16 cellular contexts compared by ENCODE assay signal in genomic region chr6:21111399-21111725, GRCh38.
A peak's percentile ranks its signal among the peaks of the same experiment; 100 is the strongest.
DNase-seq lines count a peak whose midpoint lies in the region; ATAC-seq and TF ChIP-seq lines count a peak whose summit lies in the region.
"Had no signal": no experiment of that assay in that cellular context is flagged by ENCODE, and none has a peak within 500 bp of the region (broad histone marks: within the 10 kb centered on the region; RNA-seq: fewer than 3 reads in every experiment).

No MANE protein-coding gene starts in this region.

- peaks cover 19% of the 10 kb centered on the region for H3K4me1 Mint-ChIP-seq in Caco-2 (ENCODE audit: low read depth, unreplicated experiment)

- no peaks in the 10 kb centered on the region for H3K27me3 Mint-ChIP-seq in Caco-2 (ENCODE audit: insufficient read depth, unreplicated experiment)
- H3K27me3 Mint-ChIP-seq: activated naive CD8-positive, alpha-beta T cell; IgD-negative memory B cell; stimulated activated naive CD8-positive, alpha-beta T cell treated with anti-CD3 and anti-CD28 coated beads, Interleukin-15, Interleukin-2, amounts not matched to agents 100 ng/mL and 50 ng/mL, for 24 hours had no signal

- no peak overlapping the region for H2AFZ ChIP-seq in Karpas-422 (ENCODE audit: low read length)

- no peaks in the 10 kb centered on the region for H3K9me3 Mint-ChIP-seq in Caco-2 (ENCODE audit: unreplicated experiment)
- H3K9me3 Mint-ChIP-seq: IgD-negative memory B cell; stimulated activated naive CD8-positive, alpha-beta T cell treated with anti-CD3 and anti-CD28 coated beads, Interleukin-15, Interleukin-2, amounts not matched to agents 100 ng/mL and 50 ng/mL, for 24 hours had no signal

- H3K4me3 Mint-ChIP-seq in Caco-2 (ENCODE audit: unreplicated experiment): peak overlapping the region; percentile 14
- H3K4me3 Mint-ChIP-seq: activated naive CD8-positive, alpha-beta T cell; stimulated activated naive CD8-positive, alpha-beta T cell treated with anti-CD3 and anti-CD28 coated beads, Interleukin-15, Interleukin-2, amounts not matched to agents 100 ng/mL and 50 ng/mL, for 24 hours had no signal

- H3K36me3 ChIP-seq in Caco-2 (ENCODE audit: control insufficient read depth, insufficient read depth, low read length): no peaks in the 10 kb centered on the region
- no peaks in the 10 kb centered on the region for H3K36me3 ChIP-seq in Karpas-422 (ENCODE audit: insufficient read depth, low read length)
- no peaks in the 10 kb centered on the region for H3K36me3 ChIP-seq in RWPE2 (ENCODE audit: low read depth)
- H3K36me3 ChIP-seq: colonic mucosa had no signal

- peak overlapping the region; percentile 24 for H3K27ac Mint-ChIP-seq in Caco-2 (ENCODE audit: unreplicated experiment)
- H3K27ac Mint-ChIP-seq: activated naive CD8-positive, alpha-beta T cell; IgD-negative memory B cell; stimulated activated naive CD8-positive, alpha-beta T cell treated with anti-CD3 and anti-CD28 coated beads, Interleukin-15, Interleukin-2, amounts not matched to agents 100 ng/mL and 50 ng/mL, for 24 hours had no signal

- H3K79me2 ChIP-seq in Karpas-422 (ENCODE audit: low read length): no peaks in the 10 kb centered on the region

- H3K9ac ChIP-seq in Karpas-422 (ENCODE audit: low read length): no peak overlapping the region

- H3K27me3 ChIP-seq in Caco-2 (replicated peaks; ENCODE audit: control insufficient read depth, insufficient read depth, low read length) (no peaks in the 10 kb centered on the region), Karpas-422 (ENCODE audit: low read length) (no peaks in the 10 kb centered on the region), RWPE2 (ENCODE audit: insufficient read depth, poor library complexity, severe bottlenecking) (no peaks in the 10 kb centered on the region)
- H3K27me3 ChIP-seq: colonic mucosa had no signal

- H3K9me3 ChIP-seq in Caco-2 (no peaks in the 10 kb centered on the region), Karpas-422 (ENCODE audit: low read length) (no peaks in the 10 kb centered on the region), RWPE2 (ENCODE audit: severe bottlenecking) (no peaks in the 10 kb centered on the region)
- H3K9me3 ChIP-seq: colonic mucosa had no signal

- H4K20me1 ChIP-seq in Karpas-422 (ENCODE audit: insufficient read depth, low read depth, low read length): no peaks in the 10 kb centered on the region

- H3K27ac ChIP-seq in Karpas-422 (ENCODE audit: low read length) (no peak overlapping the region), RWPE2 (ENCODE audit: poor library complexity, severe bottlenecking) (peak overlapping the region; percentile 45)
- H3K27ac ChIP-seq: colonic mucosa, VCaP had no signal

- POLR2A ChIA-PET in Caco-2 (lab: Charles Lee): no interaction called here

- intact Hi-C loops in Caco-2 (cut with micrococcal nuclease; ENCODE audit: unreplicated experiment): loop anchor here (1.0 to 5.0 kb wide), 5 partner anchors 29 to 234 kb away; no protein-coding TSS in a partner anchor

- H3K4me3 ChIP-seq in Caco-2 (ENCODE audit: low read depth, low read length) (no peak overlapping the region), Karpas-422 (ENCODE audit: low read length) (no peak overlapping the region), RWPE2 (ENCODE audit: severe bottlenecking) (no peak overlapping the region)
- H3K4me3 ChIP-seq: colonic mucosa had no signal

- no peak for TF ChIP-seq CTCF in Caco-2 (IDR thresholded peaks at IDR 0.05; ENCODE audit: insufficient read depth in 1 of 2, low read depth in 1 of 2, low read length in 1 of 2, severe bottlenecking in 1 of 2, unreplicated experiment in 1 of 2)
- TF ChIP-seq CTCF in RWPE2 (IDR thresholded peaks at IDR 0.05; ENCODE audit: poor library complexity, severe bottlenecking): no peak

- no TSS peak for BruUV-seq in Caco-2 (replicated peaks; lab: Mats Ljungman, UMichigan)

- peak overlapping the region; percentile 23 for H3K4me2 ChIP-seq in Karpas-422 (ENCODE audit: low read depth, low read length, poor library complexity, severe bottlenecking)

- CTCF ChIA-PET in Caco-2 (lab: Charles Lee): no interaction called here

- H3K4me1 ChIP-seq in Caco-2: peaks cover 32% of the 10 kb centered on the region
- H3K4me1 ChIP-seq in Karpas-422 (ENCODE audit: low read length): peaks cover 14% of the 10 kb centered on the region
- H3K4me1 ChIP-seq in RWPE2 (ENCODE audit: insufficient read depth, poor library complexity, severe bottlenecking): peaks cover 27% of the 10 kb centered on the region
- H3K4me1 ChIP-seq: colonic mucosa had no signal

- ATAC-seq in RWPE2 (ENCODE audit: low read depth): peak; percentile 74
- ATAC-seq in SK-N-SH treated with all-trans-retinoic acid at 6 μM for 48 hours: no peak
- ATAC-seq in GM18511 (IDR thresholded peaks at IDR 0.05; ENCODE audit: unreplicated experiment): no peak
- ATAC-seq: sciatic nerve had no signal

- no peaks in the 10 kb centered on the region for H3K9me2 ChIP-seq in Karpas-422 (replicated peaks; ENCODE audit: insufficient read depth, low read length)

- peak; percentile 73 for DNase-seq in Caco-2
- no peak for DNase-seq in Karpas-422
- no peak for DNase-seq in RWPE2 (ENCODE audit: low spot score)
- peak; percentile 47 for DNase-seq in kidney tubule cell (ENCODE audit: low spot score)
- no peak for DNase-seq in NCI-H82 (lab: John Stamatoyannopoulos, UW)
- no peak for DNase-seq in H4 (ENCODE audit: low spot score)
- DNase-seq: colonic mucosa, NCI-H2171 treated with DMSO at 0.1 percent for 48 hours, Right ventricle myocardium superior had no signal

- no peaks in the 10 kb centered on the region for H3K36me3 Mint-ChIP-seq in Caco-2 (ENCODE audit: insufficient read depth, unreplicated experiment)

TF ChIP-seq in SK-N-SH treated with all-trans-retinoic acid at 6 μM for 48 hours, 23 proteins besides CTCF, POLR2A, EP300 and RAD21:
- TF ChIP-seq PPARA (CRISPR knock-in tag; IDR thresholded peaks at IDR 0.05; ENCODE audit: borderline replicate concordance) (no peak), ISL1 (CRISPR knock-in tag; IDR thresholded peaks at IDR 0.05) (no peak), CREB5 (CRISPR knock-in tag; IDR thresholded peaks at IDR 0.05; ENCODE audit: low read depth) (no peak), ESRRG (CRISPR knock-in tag; IDR thresholded peaks at IDR 0.05) (no peak), CSRNP3 (CRISPR knock-in tag; IDR thresholded peaks at IDR 0.05) (no peak), BACH2 (CRISPR knock-in tag; IDR thresholded peaks at IDR 0.05; ENCODE audit: borderline replicate concordance) (no peak)

Comparison
In these comparisons a context has a peak if more than half of its experiments do, and no peak if none do; other contexts are left out.
1. DNase-seq: peak in Caco-2 (2 of 2) and kidney tubule cell (single experiment); none in Karpas-422 (single experiment), RWPE2 (single experiment), NCI-H82 (single experiment) and H4 (single experiment).